18 cellular contexts compared by ENCODE assay signal in genomic region chr3:97712919-97713318, GRCh38.
"Had no signal": no experiment of that assay in that cellular context is flagged by ENCODE, and none has a peak within 500 bp of the region (broad histone marks: within the 10 kb centered on the region; RNA-seq: fewer than 3 reads in every experiment).

No MANE protein-coding gene starts in this region.

- H3K9me3 ChIP-seq: esophagus squamous epithelium, prostate gland, right lobe of liver, spleen had no signal

- H3K27me3 ChIP-seq: esophagus squamous epithelium, right lobe of liver, spleen had no signal

- ATAC-seq: activated CD8-positive, alpha-beta T cell treated with anti-CD3 and anti-CD28 coated beads for 36 hours; naive thymus-derived CD8-positive, alpha-beta T cell; right lobe of liver; stimulated activated naive CD8-positive, alpha-beta T cell treated with anti-CD3 and anti-CD28 coated beads, Interleukin-15, Interleukin-2, amounts not matched to agents 100 U/mL and 50 U/mL, for 24 hours had no signal

- DNase-seq: activated CD4-positive, alpha-beta T cell treated with anti-CD3 and anti-CD28 coated beads for 4 hours; activated CD8-positive, alpha-beta memory T cell treated with anti-CD3 and anti-CD28 coated beads, Interleukin-2, amount 50 U/mL, for 4 hours; activated CD8-positive, alpha-beta T cell treated with anti-CD3 and anti-CD28 coated beads for 36 hours; activated naive CD4-positive, alpha-beta T cell; esophagus squamous epithelium; foreskin fibroblast; glutamatergic neuron; immature natural killer cell; mammary epithelial cell; naive thymus-derived CD8-positive, alpha-beta T cell; nucleus accumbens; right lobe of liver; spleen; stimulated activated naive CD8-positive, alpha-beta T cell treated with anti-CD3 and anti-CD28 coated beads, Interleukin-15, Interleukin-2, amounts not matched to agents 100 U/mL and 50 U/mL, for 24 hours; T1000; WERI-Rb-1 had no signal

- H3K4me1 Mint-ChIP-seq: immature natural killer cell had no signal

- H3K4me3 Mint-ChIP-seq: activated CD8-positive, alpha-beta T cell treated with anti-CD3 and anti-CD28 coated beads for 36 hours; activated T-helper 1 cell treated with anti-CD3 and anti-CD28 coated beads, Interleukin-12 subunit alpha, Interleukin-12 subunit beta, Interleukin-2, Interleukin-4 antibody, amounts not matched to agents 30 ng/mL and 10 ng/mL and 1 ng/mL, durations not matched to agents 14 hours and 24 hours and 36 hours; immature natural killer cell; naive thymus-derived CD8-positive, alpha-beta T cell had no signal

- H3K4me3 ChIP-seq: esophagus squamous epithelium, prostate gland, right lobe of liver, spleen had no signal

- H3K27ac ChIP-seq: esophagus squamous epithelium, prostate gland, right lobe of liver, spleen, WERI-Rb-1 had no signal

- H3K27me3 Mint-ChIP-seq: activated CD8-positive, alpha-beta T cell treated with anti-CD3 and anti-CD28 coated beads for 36 hours had no signal

- H3K36me3 ChIP-seq: esophagus squamous epithelium, prostate gland, right lobe of liver, spleen, WERI-Rb-1 had no signal

- H3K9me3 Mint-ChIP-seq: activated CD8-positive, alpha-beta T cell treated with anti-CD3 and anti-CD28 coated beads for 36 hours; activated T-helper 1 cell treated with anti-CD3 and anti-CD28 coated beads, Interleukin-12 subunit alpha, Interleukin-12 subunit beta, Interleukin-2, Interleukin-4 antibody, amounts not matched to agents 30 ng/mL and 10 ng/mL and 1 ng/mL, durations not matched to agents 14 hours and 24 hours and 36 hours; immature natural killer cell had no signal

- H3K4me1 ChIP-seq: esophagus squamous epithelium, prostate gland, right lobe of liver had no signal

- H3K27ac Mint-ChIP-seq: activated CD8-positive, alpha-beta T cell treated with anti-CD3 and anti-CD28 coated beads for 36 hours; activated T-helper 1 cell treated with anti-CD3 and anti-CD28 coated beads, Interleukin-12 subunit alpha, Interleukin-12 subunit beta, Interleukin-2, Interleukin-4 antibody, amounts not matched to agents 30 ng/mL and 10 ng/mL and 1 ng/mL, durations not matched to agents 14 hours and 24 hours and 36 hours; immature natural killer cell; naive thymus-derived CD8-positive, alpha-beta T cell had no signal
